8 cellular contexts compared by ENCODE assay signal in the genomic region with DNA sequence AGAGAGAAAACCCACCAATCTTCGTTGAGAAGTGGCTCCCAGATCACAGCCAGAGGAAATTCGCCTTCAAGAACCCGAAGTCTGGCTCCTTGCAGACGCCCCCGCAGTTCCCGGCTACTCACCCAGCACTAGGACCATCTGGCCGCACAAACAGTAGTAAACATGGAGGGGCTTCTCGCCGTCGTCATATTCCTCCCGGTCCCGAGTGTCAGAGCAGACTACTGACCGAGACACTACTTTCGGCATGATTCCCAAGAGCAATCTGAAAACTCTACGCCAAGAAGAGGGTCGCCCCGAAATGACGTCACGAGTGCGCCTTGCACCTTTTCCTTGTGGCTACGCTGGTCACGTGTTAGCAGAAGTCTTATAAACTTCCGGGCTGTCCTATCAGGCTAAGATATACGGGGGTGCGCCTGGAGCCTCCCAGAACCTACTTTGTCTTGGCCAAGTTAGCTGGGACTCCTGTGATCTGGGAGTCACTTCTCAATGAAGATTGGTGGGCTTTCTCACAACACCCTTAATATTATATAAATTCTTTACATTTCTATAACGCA. TPM values are rescaled to one million over a fixed set of nuclear protein-coding genes. Genes with fewer than 3 reads are reported as not detected.
DNase-seq lines count a peak whose midpoint lies in the region; ATAC-seq and TF ChIP-seq lines count a peak whose summit lies in the region.

A gene (minus strand): TSS at position 300 of the 554 bp plus-strand sequence. CDS start 54 bp downstream, at position 246.

- POLR2A ChIA-PET in activated CD8-positive, alpha-beta T cell treated with anti-CD3 and anti-CD28 coated beads, Interleukin-2, amount 10 ng/mL, durations not matched to agents 7 days and 5 days (lab: Charles Lee): interaction anchor here (1.1 to 1.9 kb wide), 3 partner anchors 8 to 226 kb away, joined by 3 to 6 read pairs (median 5); a partner anchor contains a TSS

- H3K4me3 ChIP-seq in CD4-positive, CD25-positive, alpha-beta regulatory T cell (ENCODE audit: low read depth, low read length): peak within 1 kb of the TSS; percentile 88
- peak within 1 kb of the TSS; percentile 61 for H3K4me3 ChIP-seq in lung

- ATAC-seq in CD4-positive, CD25-positive, alpha-beta regulatory T cell (ENCODE audit: low read depth in 2 of 2): peak; percentile 92 to 95
- ATAC-seq in GM19467 (IDR thresholded peaks at IDR 0.05; ENCODE audit: unreplicated experiment) (peak; percentile 82), lung (ENCODE audit: insufficient read depth, low FRiP score) (peak; percentile 81)
- ATAC-seq in activated CD8-positive, alpha-beta T cell treated with anti-CD3 and anti-CD28 coated beads, Interleukin-2, amount 10 ng/mL, durations not matched to agents 7 days and 5 days: peak; percentile 98

- H3K9me3 ChIP-seq in CD4-positive, CD25-positive, alpha-beta regulatory T cell (ENCODE audit: control insufficient read depth in 2 of 2, low read length in 2 of 2): no peaks in the 10 kb centered on the region
- no peaks in the 10 kb centered on the region for H3K9me3 ChIP-seq in lung (ENCODE audit: control insufficient read depth in 2 of 2, insufficient read depth in 1 of 2, low read length in 1 of 2)

- peaks cover 4% of the 10 kb centered on the region for H3K36me3 Mint-ChIP-seq in CD4-positive, CD25-positive, alpha-beta regulatory T cell
- H3K36me3 Mint-ChIP-seq in activated CD8-positive, alpha-beta T cell treated with anti-CD3 and anti-CD28 coated beads, Interleukin-2, amount 10 ng/mL, durations not matched to agents 7 days and 5 days (ENCODE audit: low read depth): peaks cover 1% of the 10 kb centered on the region

- peak within 1 kb of the TSS; percentile 69 for H3K27ac ChIP-seq in CD4-positive, CD25-positive, alpha-beta regulatory T cell (ENCODE audit: insufficient read depth, low read length, poor library complexity, severe bottlenecking)
- peak within 1 kb of the TSS; percentile 41 to 84 for H3K27ac ChIP-seq in lung (ENCODE audit: low read depth in 1 of 2, low read length in 1 of 2)

- peaks cover 0 to 1% (median 0%) of the 10 kb centered on the region in 7 donors for H3K9me3 Mint-ChIP-seq in CD4-positive, CD25-positive, alpha-beta regulatory T cell
- no peaks in the 10 kb centered on the region for H3K9me3 Mint-ChIP-seq in activated CD8-positive, alpha-beta T cell treated with anti-CD3 and anti-CD28 coated beads, Interleukin-2, amount 10 ng/mL, durations not matched to agents 7 days and 5 days (ENCODE audit: insufficient read depth)

- H3K4me1 ChIP-seq in CD4-positive, CD25-positive, alpha-beta regulatory T cell (ENCODE audit: control insufficient read depth, insufficient read depth, low read length, poor library complexity, severe bottlenecking): no peaks in the 10 kb centered on the region
- H3K4me1 ChIP-seq in lung (ENCODE audit: control insufficient read depth in 2 of 2, insufficient read depth in 2 of 2, low read length in 2 of 2): no peaks in the 10 kb centered on the region

- no peaks in the 10 kb centered on the region for H3K27me3 ChIP-seq in CD4-positive, CD25-positive, alpha-beta regulatory T cell (ENCODE audit: control insufficient read depth, insufficient read depth, low read length)
- no peaks in the 10 kb centered on the region for H3K27me3 ChIP-seq in lung (ENCODE audit: control insufficient read depth, insufficient read depth)

- H3K27me3 Mint-ChIP-seq in CD4-positive, CD25-positive, alpha-beta regulatory T cell: no peaks in the 10 kb centered on the region
- H3K27me3 Mint-ChIP-seq in activated CD8-positive, alpha-beta T cell treated with anti-CD3 and anti-CD28 coated beads, Interleukin-2, amount 10 ng/mL, durations not matched to agents 7 days and 5 days (ENCODE audit: low read depth): no peaks in the 10 kb centered on the region

- peak within 1 kb of the TSS; percentile 52 to 97 (median 95) for H3K27ac Mint-ChIP-seq in CD4-positive, CD25-positive, alpha-beta regulatory T cell
- peak within 1 kb of the TSS; percentile 94 for H3K27ac Mint-ChIP-seq in activated CD8-positive, alpha-beta T cell treated with anti-CD3 and anti-CD28 coated beads, Interleukin-2, amount 10 ng/mL, durations not matched to agents 7 days and 5 days

- WGBS in lung, 2 donors: 2 to 31% methylated on average over 26 of the region's 26 CpGs

- DNase-seq in CD4-positive, CD25-positive, alpha-beta regulatory T cell: peak; percentile 77 to 93 (median 84)
- DNase-seq in HS-5 (ENCODE audit: low read depth) (peak; percentile 67), NK-92 (lab: John Stamatoyannopoulos, UW; ENCODE audit: unreplicated experiment) (peak; percentile 2), lung (ENCODE audit: low spot score) (peak; percentile 90)
- DNase-seq in activated CD8-positive, alpha-beta T cell treated with anti-CD3 and anti-CD28 coated beads, Interleukin-2, amount 10 ng/mL, durations not matched to agents 7 days and 5 days: peak; percentile 93
- DNase-seq in effector CD8-positive, alpha-beta T cell (lab: John Stamatoyannopoulos, UW): peak; percentile 73
- DNase-seq in stimulated activated CD4-positive, alpha-beta T cell treated with anti-CD3 and anti-CD28 coated beads, TNF-alpha, amount 100 ng/mL, for 24 hours (ENCODE audit: low read depth in 3 of 3): peak; percentile 71 to 85 (median 77)

- peaks cover 5% of the 10 kb centered on the region for H3K36me3 ChIP-seq in CD4-positive, CD25-positive, alpha-beta regulatory T cell (ENCODE audit: control insufficient read depth, insufficient read depth, low read length)
- H3K36me3 ChIP-seq in lung (ENCODE audit: control insufficient read depth in 2 of 2, insufficient read depth in 2 of 2, low read length in 2 of 2): no peaks in the 10 kb centered on the region

- TF ChIP-seq CTCF in lung (IDR thresholded peaks at IDR 0.05; ENCODE audit: control extremely low read depth, extremely low read depth): no peak

- peak within 1 kb of the TSS; percentile 92 to 97 (median 94) for H3K4me3 Mint-ChIP-seq in CD4-positive, CD25-positive, alpha-beta regulatory T cell
- H3K4me3 Mint-ChIP-seq in activated CD8-positive, alpha-beta T cell treated with anti-CD3 and anti-CD28 coated beads, Interleukin-2, amount 10 ng/mL, durations not matched to agents 7 days and 5 days: peak within 1 kb of the TSS; percentile 92

- CTCF ChIA-PET in activated CD8-positive, alpha-beta T cell treated with anti-CD3 and anti-CD28 coated beads, Interleukin-2, amount 10 ng/mL, durations not matched to agents 7 days and 5 days (lab: Charles Lee): interaction anchor here (0.7 kb wide), 1 partner anchor 9 kb away, joined by 3 read pairs; a partner anchor contains a TSS

- H3K4me1 Mint-ChIP-seq in CD4-positive, CD25-positive, alpha-beta regulatory T cell: peaks cover 9 to 25% (median 17%) of the 10 kb centered on the region in 4 donors
- H3K4me1 Mint-ChIP-seq in activated CD8-positive, alpha-beta T cell treated with anti-CD3 and anti-CD28 coated beads, Interleukin-2, amount 10 ng/mL, durations not matched to agents 7 days and 5 days (ENCODE audit: low read depth): peaks cover 21% of the 10 kb centered on the region

RNA-seq across cellular contexts. Expression of the gene that starts here (rescaled TPM):
- 23.9 TPM for total RNA-seq in CD4-positive, CD25-positive, alpha-beta regulatory T cell
- 10 to 100 TPM; 11.3 to 15.0 (median 13.3) TPM for polyA plus RNA-seq in CD4-positive, CD25-positive, alpha-beta regulatory T cell
- 10 to 100 TPM; 20.2 to 20.5 TPM for total RNA-seq in activated CD8-positive, alpha-beta T cell treated with anti-CD3 and anti-CD28 coated beads, Interleukin-2, amount 10 ng/mL, durations not matched to agents 7 days and 5 days
- 10 to 100 TPM; 19.0 to 40.8 TPM for total RNA-seq in lung
- 10 to 100 TPM in 1 of 2 donors, 1 to 10 TPM in 1; 8.3 to 17.4 TPM for polyA plus RNA-seq in lung

Comparison
In these comparisons a context has a peak if more than half of its experiments do, and no peak if none do; other contexts are left out.
1. Peak in every context shown above with its lines: DNase-seq, ATAC-seq, H3K4me3 ChIP-seq and H3K27ac ChIP-seq.
2. DNase-seq: peak in every context shown above with its lines; median percentile 93 in activated CD8-positive, alpha-beta T cell treated with anti-CD3 and anti-CD28 coated beads, Interleukin-2, amount 10 ng/mL, durations not matched to agents 7 days and 5 days; 90 in lung; 84 in CD4-positive, CD25-positive, alpha-beta regulatory T cell; 77 in stimulated activated CD4-positive, alpha-beta T cell treated with anti-CD3 and anti-CD28 coated beads, TNF-alpha, amount 100 ng/mL, for 24 hours; 73 in effector CD8-positive, alpha-beta T cell; 67 in HS-5; 2 in NK-92.